In the genomic region with DNA sequence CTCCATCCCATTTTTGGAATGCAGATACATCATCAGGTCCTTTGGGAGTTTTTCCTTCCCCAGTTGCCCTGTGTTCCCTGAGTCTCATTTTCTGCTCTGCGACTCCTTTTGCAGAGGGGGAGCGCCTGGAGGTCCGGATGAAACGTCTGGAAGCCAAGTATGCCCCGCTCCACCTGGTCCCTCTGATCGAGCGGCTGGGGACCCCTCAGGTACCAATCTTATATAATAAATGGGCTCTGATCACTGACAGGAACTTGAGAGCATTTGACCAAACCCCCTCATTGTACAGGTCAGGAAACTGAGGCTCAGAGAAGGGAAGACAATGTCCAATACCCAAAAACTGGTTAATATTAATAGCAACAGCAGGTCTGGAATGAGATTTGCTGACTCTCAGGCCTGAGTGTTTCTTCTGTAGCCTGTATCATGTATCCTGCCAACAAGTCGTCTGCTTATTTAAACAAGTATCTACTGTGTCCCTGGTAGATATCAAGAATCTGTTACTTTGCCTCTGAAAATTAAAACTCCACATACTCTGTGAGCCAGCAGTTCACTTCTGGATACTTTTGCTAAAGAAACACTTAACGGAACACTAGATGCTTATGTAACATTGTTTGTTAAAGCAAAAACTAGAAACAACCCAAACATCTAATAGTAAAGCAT, we compare ENCODE assay signal across 16 cellular contexts.
A peak's percentile ranks its signal among the peaks of the same experiment; 100 is the strongest.
DNase-seq lines count a peak whose midpoint lies in the region; ATAC-seq and TF ChIP-seq lines count a peak whose summit lies in the region.
"Had no signal": no experiment of that assay in that cellular context is flagged by ENCODE, and none has a peak within 500 bp of the region (broad histone marks: within the 10 kb centered on the region; RNA-seq: fewer than 3 reads in every experiment).

No MANE protein-coding gene starts in this region.

- no peak for TF ChIP-seq CTCF in right atrium auricular region (IDR thresholded peaks at IDR 0.05)
- no peak for TF ChIP-seq CTCF in esophagus muscularis mucosa (IDR thresholded peaks at IDR 0.05)
- no peak for TF ChIP-seq CTCF in nephron (IDR thresholded peaks at IDR 0.05; ENCODE audit: unreplicated experiment in 3 of 3)
- no peak for TF ChIP-seq CTCF in vagina (IDR thresholded peaks at IDR 0.05)

- 63% methylated on average over 9 of the region's 9 CpGs for WGBS in esophagus muscularis mucosa

- H3K27ac ChIP-seq in right atrium auricular region (peak overlapping the region; percentile 79 to 90), esophagus muscularis mucosa (replicated peaks in 1 of 4) (peak overlapping the region; percentile 85 to 92 (median 88)), vagina (peak overlapping the region; percentile 68)
- H3K27ac ChIP-seq: left lung, neutrophil had no signal

- intact Hi-C loops in Right ventricle myocardium inferior (cut with DNase I): no loop called here
- intact Hi-C loops in esophagus muscularis mucosa (cut with DNase I): no loop called here
- intact Hi-C loops in vagina (cut with DNase I): no loop called here

- H3K27ac Mint-ChIP-seq in nephron: peak overlapping the region; percentile 5 to 62 (median 55)

- ATAC-seq in Right ventricle myocardium inferior (no peak), HG03457 (IDR thresholded peaks at IDR 0.05; ENCODE audit: unreplicated experiment) (no peak), GM19395 (IDR thresholded peaks at IDR 0.05; ENCODE audit: unreplicated experiment) (no peak)
- ATAC-seq: left lung, PC-3 had no signal

- peaks cover 38% of the 10 kb centered on the region for H3K4me1 Mint-ChIP-seq in nephron

- H3K36me3 Mint-ChIP-seq in nephron (ENCODE audit: low read depth): no peaks in the 10 kb centered on the region

- H3K36me3 ChIP-seq in right atrium auricular region: no peaks in the 10 kb centered on the region
- peaks cover 0 to 6% (median 0%) of the 10 kb centered on the region in 4 donors for H3K36me3 ChIP-seq in esophagus muscularis mucosa
- H3K36me3 ChIP-seq in vagina: no peaks in the 10 kb centered on the region

- H3K27me3 Mint-ChIP-seq in nephron (ENCODE audit: low read depth): no peaks in the 10 kb centered on the region
- H3K27me3 Mint-ChIP-seq: stimulated activated naive CD8-positive, alpha-beta T cell treated with anti-CD3 and anti-CD28 coated beads, Interleukin-15, Interleukin-2, amounts not matched to agents 100 ng/mL and 50 ng/mL, for 24 hours had no signal

- no peak for TF ChIP-seq EP300 in esophagus muscularis mucosa (IDR thresholded peaks at IDR 0.05)

- H3K4me3 ChIP-seq in right atrium auricular region: no peak overlapping the region
- peak overlapping the region in 1 of 4 donors; percentile 32 for H3K4me3 ChIP-seq in esophagus muscularis mucosa
- H3K4me3 ChIP-seq in vagina: no peak overlapping the region
- H3K4me3 ChIP-seq: left lung had no signal

- TF ChIP-seq POLR2A in esophagus muscularis mucosa (IDR thresholded peaks at IDR 0.05; ENCODE audit: low read depth) (no peak), vagina (IDR thresholded peaks at IDR 0.05) (no peak)

- DNase-seq in right atrium auricular region (ENCODE audit: low spot score) (no peak), Right ventricle myocardium inferior (ENCODE audit: missing footprints) (no peak), esophagus muscularis mucosa (ENCODE audit: extremely low spot score) (peak; percentile 77), vagina (ENCODE audit: extremely low spot score in 2 of 2) (peak in 1 of 2 donors; percentile 56)
- DNase-seq in stimulated activated naive CD4-positive, alpha-beta T cell (lab: John Stamatoyannopoulos, UW): no peak
- DNase-seq: activated CD4-positive, alpha-beta T cell treated with anti-CD3 and anti-CD28 coated beads, Interleukin-2, amount 50 U/mL, for 4 hours; COR-L47; effector CD4-positive, alpha-beta T cell; left lung; NCI-H2107 had no signal

- H3K27me3 ChIP-seq in right atrium auricular region (no peaks in the 10 kb centered on the region), esophagus muscularis mucosa (no peaks in the 10 kb centered on the region), vagina (no peaks in the 10 kb centered on the region)
- H3K27me3 ChIP-seq: left lung, neutrophil had no signal

- peaks cover 0 to 42% of the 10 kb centered on the region in 2 donors for H3K4me1 ChIP-seq in right atrium auricular region
- H3K4me1 ChIP-seq in esophagus muscularis mucosa: peaks cover 17 to 95% (median 69%) of the 10 kb centered on the region in 4 donors
- H3K4me1 ChIP-seq in vagina: peaks cover 11% of the 10 kb centered on the region
- H3K4me1 ChIP-seq: left lung had no signal

- no peaks in the 10 kb centered on the region for H3K9me3 Mint-ChIP-seq in nephron
- H3K9me3 Mint-ChIP-seq: stimulated activated naive CD8-positive, alpha-beta T cell treated with anti-CD3 and anti-CD28 coated beads, Interleukin-15, Interleukin-2, amounts not matched to agents 100 ng/mL and 50 ng/mL, for 24 hours had no signal

- no peak overlapping the region for H3K4me3 Mint-ChIP-seq in nephron
- H3K4me3 Mint-ChIP-seq: stimulated activated naive CD8-positive, alpha-beta T cell treated with anti-CD3 and anti-CD28 coated beads, Interleukin-15, Interleukin-2, amounts not matched to agents 100 ng/mL and 50 ng/mL, for 24 hours had no signal

- no peaks in the 10 kb centered on the region for H3K9me3 ChIP-seq in right atrium auricular region
- no peaks in the 10 kb centered on the region for H3K9me3 ChIP-seq in esophagus muscularis mucosa
- no peaks in the 10 kb centered on the region for H3K9me3 ChIP-seq in vagina
- H3K9me3 ChIP-seq: left lung, neutrophil had no signal
